ENCODE assay signal across 1 cellular context in the genomic region with DNA sequence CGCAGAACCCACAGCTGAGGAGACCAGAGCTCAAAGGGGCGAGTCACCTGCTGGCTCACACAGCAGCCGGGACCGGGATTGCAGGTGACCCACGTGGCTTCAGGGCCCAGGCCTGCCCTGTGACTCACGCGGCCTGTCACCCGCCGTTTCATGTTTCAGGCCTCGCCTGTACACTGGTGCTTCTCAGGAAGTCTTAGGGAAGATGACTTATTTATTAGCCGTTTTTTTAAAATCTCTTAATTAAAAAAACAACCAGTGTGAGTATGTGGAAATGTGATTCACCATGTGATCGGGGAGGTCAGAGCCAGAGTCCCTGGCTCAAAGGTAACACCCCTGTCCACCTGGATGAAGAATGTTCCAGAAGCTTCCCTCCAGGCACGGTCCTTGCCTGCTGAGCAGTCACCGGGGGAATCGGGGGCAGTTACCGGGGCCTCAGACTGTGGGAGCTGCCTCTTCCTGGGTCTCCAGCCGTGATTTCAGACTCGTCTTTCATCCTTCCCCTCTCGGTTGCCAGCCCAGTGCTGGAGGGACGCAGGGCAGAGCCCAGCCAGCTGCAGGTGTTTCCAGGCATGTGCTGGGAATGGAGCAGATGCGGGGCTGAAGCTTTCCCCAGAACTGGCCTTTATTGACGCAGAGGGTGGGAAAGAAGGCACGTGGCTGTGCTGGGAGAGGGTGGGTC.
TF ChIP-seq lines count a peak whose summit lies in the region.

No MANE protein-coding gene starts in this region.

TF ChIP-seq in K562, 482 proteins besides CTCF, POLR2A, EP300 and RAD21 (continued from another document and continues in another):
- TF ChIP-seq, protein P1, sequence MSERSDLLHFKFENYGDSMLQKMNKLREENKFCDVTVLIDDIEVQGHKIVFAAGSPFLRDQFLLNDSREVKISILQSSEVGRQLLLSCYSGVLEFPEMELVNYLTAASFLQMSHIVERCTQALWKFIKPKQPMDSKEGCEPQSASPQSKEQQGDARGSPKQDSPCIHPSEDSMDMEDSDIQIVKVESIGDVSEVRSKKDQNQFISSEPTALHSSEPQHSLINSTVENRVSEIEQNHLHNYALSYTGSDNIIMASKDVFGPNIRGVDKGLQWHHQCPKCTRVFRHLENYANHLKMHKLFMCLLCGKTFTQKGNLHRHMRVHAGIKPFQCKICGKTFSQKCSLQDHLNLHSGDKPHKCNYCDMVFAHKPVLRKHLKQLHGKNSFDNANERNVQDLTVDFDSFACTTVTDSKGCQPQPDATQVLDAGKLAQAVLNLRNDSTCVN (CRISPR knock-in tag; IDR thresholded peaks at IDR 0.05) = no peak
- TF ChIP-seq HDAC8 (tag; IDR thresholded peaks at IDR 0.05) = peak; percentile 74; the same call in 1 of the 2 replicates
- TF ChIP-seq HOXB6 (CRISPR knock-in tag; IDR thresholded peaks at IDR 0.05; ENCODE audit: borderline replicate concordance) = no peak
- TF ChIP-seq, protein P2, sequence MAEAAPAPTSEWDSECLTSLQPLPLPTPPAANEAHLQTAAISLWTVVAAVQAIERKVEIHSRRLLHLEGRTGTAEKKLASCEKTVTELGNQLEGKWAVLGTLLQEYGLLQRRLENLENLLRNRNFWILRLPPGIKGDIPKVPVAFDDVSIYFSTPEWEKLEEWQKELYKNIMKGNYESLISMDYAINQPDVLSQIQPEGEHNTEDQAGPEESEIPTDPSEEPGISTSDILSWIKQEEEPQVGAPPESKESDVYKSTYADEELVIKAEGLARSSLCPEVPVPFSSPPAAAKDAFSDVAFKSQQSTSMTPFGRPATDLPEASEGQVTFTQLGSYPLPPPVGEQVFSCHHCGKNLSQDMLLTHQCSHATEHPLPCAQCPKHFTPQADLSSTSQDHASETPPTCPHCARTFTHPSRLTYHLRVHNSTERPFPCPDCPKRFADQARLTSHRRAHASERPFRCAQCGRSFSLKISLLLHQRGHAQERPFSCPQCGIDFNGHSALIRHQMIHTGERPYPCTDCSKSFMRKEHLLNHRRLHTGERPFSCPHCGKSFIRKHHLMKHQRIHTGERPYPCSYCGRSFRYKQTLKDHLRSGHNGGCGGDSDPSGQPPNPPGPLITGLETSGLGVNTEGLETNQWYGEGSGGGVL (CRISPR knock-in tag; IDR thresholded peaks at IDR 0.05) = no peak
- peak; percentile 72 for TF ChIP-seq PKNOX1 (IDR thresholded peaks at IDR 0.05)
- peak; percentile 94 for TF ChIP-seq JUN (IDR thresholded peaks at IDR 0.05; ENCODE audit: borderline replicate concordance, low read depth, low read length)
- peak; percentile 87; the same call in 1 of the 2 replicates for TF ChIP-seq JUN (CRISPR knock-in tag; IDR thresholded peaks at IDR 0.05; ENCODE audit: borderline replicate concordance)
- no peak for TF ChIP-seq NBN (IDR thresholded peaks at IDR 0.05; ENCODE audit: low read depth)
- peak; percentile 75 for TF ChIP-seq ZNF175 (CRISPR knock-in tag; IDR thresholded peaks at IDR 0.05; ENCODE audit: low read depth)
- no peak for TF ChIP-seq MAFF (IDR thresholded peaks at IDR 0.05; ENCODE audit: low read length)
- TF ChIP-seq, protein P3, sequence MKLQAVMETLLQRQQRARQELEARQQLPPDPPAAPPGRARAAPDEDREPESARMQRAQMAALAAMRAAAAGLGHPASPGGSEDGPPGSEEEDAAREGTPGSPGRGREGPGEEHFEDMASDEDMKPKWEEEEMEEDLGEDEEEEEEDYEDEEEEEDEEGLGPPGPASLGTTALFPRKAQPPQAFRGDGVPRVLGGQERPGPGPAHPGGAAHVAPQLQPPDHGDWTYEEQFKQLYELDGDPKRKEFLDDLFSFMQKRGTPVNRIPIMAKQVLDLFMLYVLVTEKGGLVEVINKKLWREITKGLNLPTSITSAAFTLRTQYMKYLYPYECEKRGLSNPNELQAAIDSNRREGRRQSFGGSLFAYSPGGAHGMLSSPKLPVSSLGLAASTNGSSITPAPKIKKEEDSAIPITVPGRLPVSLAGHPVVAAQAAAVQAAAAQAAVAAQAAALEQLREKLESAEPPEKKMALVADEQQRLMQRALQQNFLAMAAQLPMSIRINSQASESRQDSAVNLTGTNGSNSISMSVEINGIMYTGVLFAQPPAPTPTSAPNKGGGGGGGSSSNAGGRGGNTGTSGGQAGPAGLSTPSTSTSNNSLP (IDR thresholded peaks at IDR 0.05; ENCODE audit: borderline replicate concordance, low read depth, low read length) = no peak
- TF ChIP-seq ERF (CRISPR knock-in tag; IDR thresholded peaks at IDR 0.05) = no peak
- no peak for TF ChIP-seq ZNF717 (CRISPR knock-in tag; IDR thresholded peaks at IDR 0.05)
- TF ChIP-seq MYNN (IDR thresholded peaks at IDR 0.05) = 0 out of 2 replicates have a peak, but pooled peaks have one; percentile 17
- TF ChIP-seq MYNN (CRISPR knock-in tag; IDR thresholded peaks at IDR 0.05) = no peak
- TF ChIP-seq ZNF274 (IDR thresholded peaks at IDR 0.05; ENCODE audit: borderline replicate concordance, low read depth, low read length) = no peak
- TF ChIP-seq ZNF239 (CRISPR knock-in tag; IDR thresholded peaks at IDR 0.05) = no peak
- TF ChIP-seq CBFB (CRISPR knock-in tag; IDR thresholded peaks at IDR 0.05) = no peak
- TF ChIP-seq BACH1 (tag; IDR thresholded peaks at IDR 0.05) = no peak
- no peak for TF ChIP-seq ZNF12 (CRISPR knock-in tag; IDR thresholded peaks at IDR 0.05)
- TF ChIP-seq ZNF395 (CRISPR knock-in tag; IDR thresholded peaks at IDR 0.05) = no peak
- TF ChIP-seq, protein P4, sequence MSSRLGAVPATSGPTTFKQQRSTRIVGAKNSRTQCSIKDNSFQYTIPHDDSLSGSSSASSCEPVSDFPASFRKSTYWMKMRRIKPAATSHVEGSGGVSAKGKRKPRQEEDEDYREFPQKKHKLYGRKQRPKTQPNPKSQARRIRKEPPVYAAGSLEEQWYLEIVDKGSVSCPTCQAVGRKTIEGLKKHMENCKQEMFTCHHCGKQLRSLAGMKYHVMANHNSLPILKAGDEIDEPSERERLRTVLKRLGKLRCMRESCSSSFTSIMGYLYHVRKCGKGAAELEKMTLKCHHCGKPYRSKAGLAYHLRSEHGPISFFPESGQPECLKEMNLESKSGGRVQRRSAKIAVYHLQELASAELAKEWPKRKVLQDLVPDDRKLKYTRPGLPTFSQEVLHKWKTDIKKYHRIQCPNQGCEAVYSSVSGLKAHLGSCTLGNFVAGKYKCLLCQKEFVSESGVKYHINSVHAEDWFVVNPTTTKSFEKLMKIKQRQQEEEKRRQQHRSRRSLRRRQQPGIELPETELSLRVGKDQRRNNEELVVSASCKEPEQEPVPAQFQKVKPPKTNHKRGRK (tag; IDR thresholded peaks at IDR 0.05) = no peak
- TF ChIP-seq ZBTB40 (IDR thresholded peaks at IDR 0.05) = no peak
- TF ChIP-seq ZBTB40 (CRISPR knock-in tag; IDR thresholded peaks at IDR 0.05) = no peak
- TF ChIP-seq JUNB (CRISPR knock-in tag; conservative IDR thresholded peaks at IDR 0.05) = no peak
- TF ChIP-seq, protein P5, sequence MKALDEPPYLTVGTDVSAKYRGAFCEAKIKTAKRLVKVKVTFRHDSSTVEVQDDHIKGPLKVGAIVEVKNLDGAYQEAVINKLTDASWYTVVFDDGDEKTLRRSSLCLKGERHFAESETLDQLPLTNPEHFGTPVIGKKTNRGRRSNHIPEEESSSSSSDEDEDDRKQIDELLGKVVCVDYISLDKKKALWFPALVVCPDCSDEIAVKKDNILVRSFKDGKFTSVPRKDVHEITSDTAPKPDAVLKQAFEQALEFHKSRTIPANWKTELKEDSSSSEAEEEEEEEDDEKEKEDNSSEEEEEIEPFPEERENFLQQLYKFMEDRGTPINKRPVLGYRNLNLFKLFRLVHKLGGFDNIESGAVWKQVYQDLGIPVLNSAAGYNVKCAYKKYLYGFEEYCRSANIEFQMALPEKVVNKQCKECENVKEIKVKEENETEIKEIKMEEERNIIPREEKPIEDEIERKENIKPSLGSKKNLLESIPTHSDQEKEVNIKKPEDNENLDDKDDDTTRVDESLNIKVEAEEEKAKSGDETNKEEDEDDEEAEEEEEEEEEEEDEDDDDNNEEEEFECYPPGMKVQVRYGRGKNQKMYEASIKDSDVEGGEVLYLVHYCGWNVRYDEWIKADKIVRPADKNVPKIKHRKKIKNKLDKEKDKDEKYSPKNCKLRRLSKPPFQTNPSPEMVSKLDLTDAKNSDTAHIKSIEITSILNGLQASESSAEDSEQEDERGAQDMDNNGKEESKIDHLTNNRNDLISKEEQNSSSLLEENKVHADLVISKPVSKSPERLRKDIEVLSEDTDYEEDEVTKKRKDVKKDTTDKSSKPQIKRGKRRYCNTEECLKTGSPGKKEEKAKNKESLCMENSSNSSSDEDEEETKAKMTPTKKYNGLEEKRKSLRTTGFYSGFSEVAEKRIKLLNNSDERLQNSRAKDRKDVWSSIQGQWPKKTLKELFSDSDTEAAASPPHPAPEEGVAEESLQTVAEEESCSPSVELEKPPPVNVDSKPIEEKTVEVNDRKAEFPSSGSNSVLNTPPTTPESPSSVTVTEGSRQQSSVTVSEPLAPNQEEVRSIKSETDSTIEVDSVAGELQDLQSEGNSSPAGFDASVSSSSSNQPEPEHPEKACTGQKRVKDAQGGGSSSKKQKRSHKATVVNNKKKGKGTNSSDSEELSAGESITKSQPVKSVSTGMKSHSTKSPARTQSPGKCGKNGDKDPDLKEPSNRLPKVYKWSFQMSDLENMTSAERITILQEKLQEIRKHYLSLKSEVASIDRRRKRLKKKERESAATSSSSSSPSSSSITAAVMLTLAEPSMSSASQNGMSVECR (CRISPR knock-in tag; IDR thresholded peaks at IDR 0.05) = 0 out of 2 replicates have a peak, but pooled peaks have one; percentile 56
- no peak for TF ChIP-seq DACH1 (IDR thresholded peaks at IDR 0.05; ENCODE audit: partially characterized antibody)
- no peak for TF ChIP-seq ZNF354B (CRISPR knock-in tag; IDR thresholded peaks at IDR 0.05)
- no peak for TF ChIP-seq TCF7 (IDR thresholded peaks at IDR 0.05; ENCODE audit: borderline replicate concordance)
- TF ChIP-seq ZNF134 (CRISPR knock-in tag; conservative IDR thresholded peaks at IDR 0.05) = no peak
